25 cellular contexts compared by ENCODE assay signal in genomic region chr4:164197556-164197955, GRCh38.
"Had no signal": no experiment of that assay in that cellular context is flagged by ENCODE, and none has a peak within 500 bp of the region (broad histone marks: within the 10 kb centered on the region; RNA-seq: fewer than 3 reads in every experiment).

No MANE protein-coding gene starts in this region.

- H3K36me3 ChIP-seq: colonic mucosa, esophagus muscularis mucosa, esophagus squamous epithelium, gastrocnemius medialis, gastroesophageal sphincter, heart left ventricle, heart right ventricle had no signal

- H3K4me1 Mint-ChIP-seq: endodermal cell had no signal

- H3K9me3 Mint-ChIP-seq: dendritic cell treated with granulocyte-macrophage colony-stimulating factor and Interleukin-4, amounts not matched to agents 40 ng/mL and 50 ng/mL, for 4 days; endodermal cell had no signal

- H3K4me1 ChIP-seq: colonic mucosa, esophagus muscularis mucosa, esophagus squamous epithelium, foreskin keratinocyte, gastrocnemius medialis, gastroesophageal sphincter, heart left ventricle, heart right ventricle had no signal

- H3K27ac ChIP-seq: colonic mucosa, coronary artery, dorsolateral prefrontal cortex, epithelial cell of prostate, esophagus muscularis mucosa, esophagus squamous epithelium, foreskin keratinocyte, gastrocnemius medialis, gastroesophageal sphincter, heart left ventricle, heart right ventricle had no signal

- DNase-seq: colonic mucosa; cortex of kidney; dermis blood vessel endothelial cell; dorsolateral prefrontal cortex; effector CD4-positive, alpha-beta T cell; effector CD8-positive, alpha-beta T cell; effector memory CD4-positive, alpha-beta T cell; effector memory CD8-positive, alpha-beta T cell; endodermal cell; erythroblast; esophagus squamous epithelium; foreskin fibroblast; foreskin keratinocyte; foreskin melanocyte; gastrocnemius medialis; glutamatergic neuron; head of caudate nucleus; heart left ventricle; heart right ventricle had no signal

- ATAC-seq: effector memory CD8-positive, alpha-beta T cell; esophagus mucosa; foreskin keratinocyte; gastrocnemius medialis; gastroesophageal sphincter; heart left ventricle; heart right ventricle had no signal

- H3K4me3 Mint-ChIP-seq: dendritic cell treated with granulocyte-macrophage colony-stimulating factor and Interleukin-4, amounts not matched to agents 40 ng/mL and 50 ng/mL, for 4 days; effector memory CD8-positive, alpha-beta T cell; endodermal cell had no signal

- H3K27me3 ChIP-seq: colonic mucosa, dorsolateral prefrontal cortex, esophagus muscularis mucosa, esophagus squamous epithelium, foreskin keratinocyte, gastrocnemius medialis, gastroesophageal sphincter, heart left ventricle, heart right ventricle had no signal

- H3K9me3 ChIP-seq: colonic mucosa, esophagus muscularis mucosa, esophagus squamous epithelium, gastrocnemius medialis, gastroesophageal sphincter, heart left ventricle, heart right ventricle had no signal

- H3K27ac Mint-ChIP-seq: dendritic cell treated with granulocyte-macrophage colony-stimulating factor and Interleukin-4, amounts not matched to agents 40 ng/mL and 50 ng/mL, for 4 days; effector memory CD8-positive, alpha-beta T cell; endodermal cell had no signal

- H3K4me3 ChIP-seq: colonic mucosa, coronary artery, dorsolateral prefrontal cortex, esophagus muscularis mucosa, esophagus squamous epithelium, gastrocnemius medialis, gastroesophageal sphincter, heart left ventricle, heart right ventricle had no signal

- H3K27me3 Mint-ChIP-seq: dendritic cell treated with granulocyte-macrophage colony-stimulating factor and Interleukin-4, amounts not matched to agents 40 ng/mL and 50 ng/mL, for 4 days; effector memory CD8-positive, alpha-beta T cell had no signal
